ENCODE assay signal across 25 cellular contexts in the genomic region with DNA sequence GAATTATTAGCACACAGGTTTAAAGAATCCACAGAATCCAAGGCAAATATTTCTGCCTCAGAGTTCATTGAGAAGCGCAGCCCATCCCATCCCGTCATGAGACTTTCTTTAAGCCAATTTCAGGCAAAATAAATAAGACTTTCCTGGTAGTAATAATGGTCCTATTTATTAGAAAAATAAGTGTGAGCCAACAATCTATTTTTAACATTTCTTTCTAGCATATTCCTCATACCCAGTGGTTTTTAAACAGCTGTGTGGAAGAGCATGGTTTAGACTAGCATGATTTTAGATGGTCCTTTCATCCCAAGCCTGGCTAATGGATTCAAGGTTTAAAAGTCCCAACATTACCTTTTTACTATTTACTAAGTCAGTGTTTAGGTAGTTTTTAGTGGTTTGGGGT.
"Had no signal": no experiment of that assay in that cellular context is flagged by ENCODE, and none has a peak within 500 bp of the region (broad histone marks: within the 10 kb centered on the region; RNA-seq: fewer than 3 reads in every experiment).

No MANE protein-coding gene starts in this region.

- H3K9me3 ChIP-seq: adrenal gland, Peyer's patch had no signal

- DNase-seq: activated CD4-positive, alpha-beta T cell treated with anti-CD3 and anti-CD28 coated beads for 48 hours; activated CD4-positive, alpha-beta T cell treated with anti-CD3 and anti-CD28 coated beads, Interleukin-2, amount 50 U/mL, for 4 hours; activated CD4-positive, CD25-positive, alpha-beta regulatory T cell treated with anti-CD3 and anti-CD28 coated beads, Interleukin-2, amount 50 U/mL, for 72 hours; activated CD8-positive, alpha-beta memory T cell treated with anti-CD3 and anti-CD28 coated beads, Interleukin-2, amount 50 U/mL, for 48 hours; activated CD8-positive, alpha-beta T cell treated with anti-CD3 and anti-CD28 coated beads, Interleukin-2, amount 10 ng/mL, durations not matched to agents 7 days and 5 days; activated naive CD4-positive, alpha-beta T cell treated with anti-CD3 and anti-CD28 coated beads, Interleukin-2, amount 50 U/mL, for 16 hours; activated naive CD8-positive, alpha-beta T cell treated with anti-CD3 and anti-CD28 coated beads, Interleukin-2, amount 10 ng/mL, durations not matched to agents 7 days and 5 days; activated T-cell treated with anti-CD3 and anti-CD28 coated beads, Interleukin-2, amount 50 U/mL, for 1 hour; adrenal gland; anterior cingulate cortex; KG1; NCI-H1105; NCI-H1436; NCI-H1694 treated with DMSO at 0.1 percent for 48 hours; NCI-H2029 treated with DMSO at 0.1 percent for 48 hours; NCI-H345; NCI-H510A treated with DMSO at 0.1 percent for 48 hours; NCI-H69; NK-92 treated with Interleukin-12 subunit alpha and Interleukin-12 subunit beta, amount 100 ng/mL, for 24 hours; Peyer's patch; SHP77 treated with DMSO at 0.1 percent for 48 hours; T-helper 17 cell; T-helper 9 cell had no signal

- H3K4me3 ChIP-seq: adrenal gland, Peyer's patch had no signal

- H3K27me3 ChIP-seq: adrenal gland, Peyer's patch had no signal

- H3K27ac ChIP-seq: Peyer's patch, RWPE1 had no signal

- ATAC-seq: activated CD8-positive, alpha-beta T cell treated with anti-CD3 and anti-CD28 coated beads, Interleukin-2, amount 10 ng/mL, durations not matched to agents 7 days and 5 days; T-helper 17 cell; WTC11 had no signal
